ENCODE assay signal across 11 cellular contexts in the genomic region with DNA sequence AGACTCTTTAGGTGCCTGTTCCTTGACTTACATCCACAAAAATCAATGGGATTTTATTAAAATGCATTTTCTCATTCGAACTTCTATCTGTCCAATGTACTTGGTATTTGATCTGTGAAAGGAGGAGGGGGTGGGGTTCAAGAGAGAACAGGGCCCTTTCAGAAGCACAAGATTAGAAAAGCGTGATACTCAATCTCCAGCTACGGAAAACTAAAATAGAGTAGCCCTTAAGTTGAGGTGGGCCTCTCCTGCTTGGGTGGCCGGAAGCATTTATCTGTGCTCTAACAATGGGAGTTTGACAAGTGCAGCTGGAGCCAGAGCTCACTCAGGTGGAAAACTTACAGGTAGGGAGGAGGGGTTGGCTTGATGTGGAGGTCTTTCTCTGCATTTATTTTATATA. TPM values are rescaled to one million over a fixed set of nuclear protein-coding genes. Genes with fewer than 3 reads are reported as not detected.
DNase-seq lines count a peak whose midpoint lies in the region; ATAC-seq and TF ChIP-seq lines count a peak whose summit lies in the region.
"Had no signal": no experiment of that assay in that cellular context is flagged by ENCODE, and none has a peak within 500 bp of the region (broad histone marks: within the 10 kb centered on the region; RNA-seq: fewer than 3 reads in every experiment).

No MANE protein-coding gene starts in this region.

- H3K27me3 ChIP-seq in HUES6 (ENCODE audit: control insufficient read depth, insufficient read depth, low read length) = peaks cover 81% of the 10 kb centered on the region
- H3K27me3 ChIP-seq in adipocyte (replicated peaks; ENCODE audit: control insufficient read depth, insufficient read depth, low read length) = peaks cover 70% of the 10 kb centered on the region
- H3K27me3 ChIP-seq in iPS-15b (ENCODE audit: control insufficient read depth, insufficient read depth, low read length) = peaks cover 87% of the 10 kb centered on the region
- peaks cover 68% of the 10 kb centered on the region for H3K27me3 ChIP-seq in smooth muscle cell (ENCODE audit: low read depth)
- H3K27me3 ChIP-seq in adrenal gland = peaks cover 19% of the 10 kb centered on the region

- TF ChIP-seq POLR2A in adrenal gland (IDR thresholded peaks at IDR 0.05) = no peak

- H3K4me2 ChIP-seq in smooth muscle cell = peak overlapping the region; percentile 86

- WGBS in smooth muscle cell (ENCODE audit: low lambda C conversion rate) = 70% methylated on average over 4 of the region's 4 CpGs
- WGBS in adrenal gland, 4 donors = 52 to 59% (median 55%) methylated on average over 4 of the region's 4 CpGs

- peak overlapping the region; percentile 63 for H2AFZ ChIP-seq in smooth muscle cell (ENCODE audit: low read depth)

- DNase-seq in adipocyte (ENCODE audit: low read depth) (no peak), smooth muscle cell (lab: John Stamatoyannopoulos, UW; ENCODE audit: unreplicated experiment) (no peak), dermis blood vessel endothelial cell (no peak), adrenal gland (no peak)
- DNase-seq: NCI-H2107 had no signal

- intact Hi-C loops in adrenal gland (cut with DNase I) = no loop called here

- no peaks in the 10 kb centered on the region for H4K20me1 ChIP-seq in smooth muscle cell (ENCODE audit: low read depth)

- no peak overlapping the region for H3K9ac ChIP-seq in HUES6 (ENCODE audit: low read length)
- no peak overlapping the region for H3K9ac ChIP-seq in adipocyte (ENCODE audit: low read length)
- H3K9ac ChIP-seq in iPS-15b (ENCODE audit: low read depth, low read length) = no peak overlapping the region
- H3K9ac ChIP-seq in smooth muscle cell (ENCODE audit: low read depth) = no peak overlapping the region

- TF ChIP-seq CTCF in smooth muscle cell (IDR thresholded peaks at IDR 0.05; ENCODE audit: borderline replicate concordance, insufficient read depth, poor library complexity, severe bottlenecking) (no peak), adrenal gland (IDR thresholded peaks at IDR 0.05) (no peak)

- H3K4me3 ChIP-seq in HUES6 (ENCODE audit: low read depth, low read length) (peak overlapping the region; percentile 54), adipocyte (ENCODE audit: low read length) (peak overlapping the region; percentile 72), iPS-15b (ENCODE audit: low read depth, low read length) (peak overlapping the region; percentile 41), smooth muscle cell (peak overlapping the region; percentile 44), adrenal gland (peak overlapping the region in 1 of 4 donors; percentile 21)

- ATAC-seq in GM21360 (IDR thresholded peaks at IDR 0.05; ENCODE audit: unreplicated experiment) = no peak
- ATAC-seq: stimulated activated naive CD8-positive, alpha-beta T cell treated with anti-CD3 and anti-CD28 coated beads, Interleukin-15, Interleukin-2, amounts not matched to agents 100 U/mL and 50 U/mL, for 24 hours had no signal

- H3K9me3 ChIP-seq in HUES6 (ENCODE audit: control insufficient read depth, insufficient read depth, low read depth, low read length) (no peaks in the 10 kb centered on the region), adipocyte (ENCODE audit: control insufficient read depth, low read length) (no peaks in the 10 kb centered on the region), iPS-15b (ENCODE audit: control insufficient read depth, insufficient read depth, low read length) (no peaks in the 10 kb centered on the region), smooth muscle cell (replicated peaks; ENCODE audit: low read depth) (no peaks in the 10 kb centered on the region), adrenal gland (replicated peaks in 1 of 3) (no peaks in the 10 kb centered on the region)
- H3K9me3 ChIP-seq: pancreas had no signal

- H3K4me1 ChIP-seq in HUES6 (ENCODE audit: control insufficient read depth, insufficient read depth, low read length) (peaks cover 17% of the 10 kb centered on the region), adipocyte (ENCODE audit: control insufficient read depth, insufficient read depth, low read length) (peaks cover 9% of the 10 kb centered on the region), iPS-15b (ENCODE audit: control insufficient read depth, insufficient read depth, low read length) (peaks cover 16% of the 10 kb centered on the region), smooth muscle cell (ENCODE audit: low read depth) (peaks cover 35% of the 10 kb centered on the region), adrenal gland (replicated peaks in 1 of 2) (peaks cover 0 to 6% of the 10 kb centered on the region in 2 donors)
- H3K4me1 ChIP-seq: pancreas had no signal

- H3K36me3 ChIP-seq in HUES6 (ENCODE audit: control insufficient read depth, insufficient read depth, low read length) = no peaks in the 10 kb centered on the region
- no peaks in the 10 kb centered on the region for H3K36me3 ChIP-seq in adipocyte (ENCODE audit: control insufficient read depth, insufficient read depth, low read length, severe bottlenecking)
- H3K36me3 ChIP-seq in iPS-15b (ENCODE audit: control insufficient read depth, insufficient read depth, low read length) = no peaks in the 10 kb centered on the region
- H3K36me3 ChIP-seq in smooth muscle cell (ENCODE audit: low read depth) = no peaks in the 10 kb centered on the region
- H3K36me3 ChIP-seq in adrenal gland (replicated peaks in 1 of 2) = no peaks in the 10 kb centered on the region
- H3K36me3 ChIP-seq: pancreas had no signal

- H3K79me2 ChIP-seq in smooth muscle cell (ENCODE audit: low read depth) = no peaks in the 10 kb centered on the region

- H3K27ac ChIP-seq in HUES6 (ENCODE audit: low read depth, low read length) = no peak overlapping the region
- H3K27ac ChIP-seq in smooth muscle cell (ENCODE audit: low read depth) = no peak overlapping the region
- no peak overlapping the region for H3K27ac ChIP-seq in adrenal gland
- H3K27ac ChIP-seq: C4-2B, pancreas had no signal

- H3F3A ChIP-seq in smooth muscle cell (ENCODE audit: low read depth) = peaks cover 4% of the 10 kb centered on the region

RNA-seq across cellular contexts. Expression of a gene that starts 0.5 kb away (rescaled TPM):
- total RNA-seq in smooth muscle cell = not detected in 2 replicates
- 0.13 TPM in 1 of 2 replicates, not detected in the other for polyA plus RNA-seq in smooth muscle cell
- not detected in 2 replicates for total RNA-seq in dermis blood vessel endothelial cell
- 1 to 10 TPM in 4 of 8 donors, under 1 TPM in 2, not detected in 2; 0.36 to 2.4 (median 1.3) TPM for total RNA-seq in adrenal gland
- 1 to 10 TPM in 1 of 3 donors, under 1 TPM in 2; 0.68 to 2.1 (median 0.80) TPM for polyA plus RNA-seq in adrenal gland
